ENCODE assay signal across 1 cellular context in genomic region chr6:25207453-25208155, GRCh38.
TF ChIP-seq lines count a peak whose summit lies in the region.
"Not testable (repeated sequence)": the region's sequence is repeated elsewhere in the genome, so short reads cannot be mapped to it uniquely, and the experiment has no call there.

No MANE protein-coding gene starts in this region.

TF ChIP-seq in K562, 482 proteins besides CTCF, POLR2A, EP300 and RAD21:
- TF ChIP-seq KLF16 (IDR thresholded peaks at IDR 0.05) (peak; percentile 70), NFIC (IDR thresholded peaks at IDR 0.05) (peak; percentile 54; the same call in 1 of the 2 replicates), CBFA2T2 (conservative IDR thresholded peaks at IDR 0.05) (peak; percentile 77), TEAD4 (IDR thresholded peaks at IDR 0.05; ENCODE audit: low read length) (peak; percentile 88), DPF2 (IDR thresholded peaks at IDR 0.05) (peak; percentile 68), ZEB2 (IDR thresholded peaks at IDR 0.05) (0 out of 2 replicates have a peak, but pooled peaks have one; percentile 32), SMARCE1 (IDR thresholded peaks at IDR 0.05) (peak; percentile 52; the same call in 1 of the 2 replicates), NCOR1 (IDR thresholded peaks at IDR 0.05) (peak; percentile 66), STAT5A (IDR thresholded peaks at IDR 0.05; ENCODE audit: borderline replicate concordance, low read length) (peak; percentile 62; the same call in 1 of the 2 replicates), SMARCA4 (IDR thresholded peaks at IDR 0.05) (peak; percentile 61; the same call in 1 of the 2 replicates), MITF (IDR thresholded peaks at IDR 0.05) (0 out of 2 replicates have a peak, but pooled peaks have one; percentile 13), RCOR1 (IDR thresholded peaks at IDR 0.05; ENCODE audit: borderline replicate concordance in 1 of 2, low read depth in 2 of 2, low read length in 2 of 2) (peak in 1 of 2 experiments; percentile 48; a peak in 1 of 4 replicates), PML (IDR thresholded peaks at IDR 0.05; ENCODE audit: low read length) (peak; percentile 74), CTBP1 (IDR thresholded peaks at IDR 0.05; ENCODE audit: borderline replicate concordance) (peak; percentile 60; the same call in 1 of the 2 replicates), TCF3 (CRISPR knock-in tag; IDR thresholded peaks at IDR 0.05) (peak; percentile 63), CBFA2T3 (IDR thresholded peaks at IDR 0.05) (peak; percentile 86), SOX6 (IDR thresholded peaks at IDR 0.05) (peak; percentile 50; the same call in 1 of the 2 replicates), FOXM1 (IDR thresholded peaks at IDR 0.05; ENCODE audit: low read depth) (peak; percentile 57; the same call in 1 of the 2 replicates), MTA2 (IDR thresholded peaks at IDR 0.05; ENCODE audit: low read depth) (peak; percentile 63), POLR2AphosphoS5 (IDR thresholded peaks at IDR 0.05; ENCODE audit: control insufficient read depth, insufficient read depth, low read depth, low read length) (peak; percentile 77), TRIM24 (IDR thresholded peaks at IDR 0.05) (peak; percentile 36 to 63; a peak in 1 of 4 replicates), TAL1 (IDR thresholded peaks at IDR 0.05) (peak; percentile 85), ARID1B (IDR thresholded peaks at IDR 0.05) (peak; percentile 89), SMAD4 (CRISPR knock-in tag; conservative IDR thresholded peaks at IDR 0.05) (0 out of 2 replicates have a peak, but pooled peaks have one; percentile 30)
- TF ChIP-seq TEAD4 (CRISPR knock-in tag; IDR thresholded peaks at IDR 0.05; ENCODE audit: borderline replicate concordance); FOXM1 (CRISPR knock-in tag; IDR thresholded peaks at IDR 0.05; ENCODE audit: low read depth): not testable (repeated sequence)
